Comparison of ENCODE assay signal across 23 cellular contexts in the genomic region with DNA sequence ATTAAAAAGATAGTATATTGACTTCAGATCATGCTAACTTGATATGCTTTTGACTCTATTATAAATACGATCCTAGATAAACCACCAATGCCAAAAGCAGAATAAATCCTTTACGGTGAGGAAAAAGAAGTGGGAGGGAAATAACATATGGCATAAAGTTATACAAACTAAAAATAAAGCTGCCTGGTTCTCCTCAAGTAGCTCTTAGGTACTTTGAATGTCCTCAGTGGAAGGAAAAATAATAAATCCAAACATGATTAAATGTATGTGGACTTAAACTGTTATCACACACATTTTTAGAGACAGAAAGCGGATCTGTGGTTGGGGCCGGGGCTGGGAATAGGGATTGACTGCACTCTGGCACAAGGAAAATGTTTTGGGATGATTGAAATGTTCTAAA.
"Had no signal": no experiment of that assay in that cellular context is flagged by ENCODE, and none has a peak within 500 bp of the region (broad histone marks: within the 10 kb centered on the region; RNA-seq: fewer than 3 reads in every experiment).

No MANE protein-coding gene starts in this region.

- H3K27me3 Mint-ChIP-seq: T-cell had no signal

- H3K9me3 ChIP-seq: breast epithelium, heart right ventricle, pancreas had no signal

- H3K4me3 Mint-ChIP-seq: activated naive CD4-positive, alpha-beta T cell treated with anti-CD3 and anti-CD28 coated beads, Interleukin-2, amount 10 ng/mL, durations not matched to agents 7 days and 5 days; activated naive CD8-positive, alpha-beta T cell treated with anti-CD3 and anti-CD28 coated beads, Interleukin-2, amount 50 U/mL, for 24 hours; activated T-cell treated with anti-CD3 and anti-CD28 coated beads, Interleukin-2, amount 50 U/mL, for 4 hours; immature natural killer cell; naive B cell; neural progenitor cell; T-cell had no signal

- H3K36me3 ChIP-seq: breast epithelium, heart right ventricle, neural progenitor cell, pancreas had no signal

- H3K9me3 Mint-ChIP-seq: activated naive CD4-positive, alpha-beta T cell treated with anti-CD3 and anti-CD28 coated beads, Interleukin-2, amount 10 ng/mL, durations not matched to agents 7 days and 5 days; activated naive CD8-positive, alpha-beta T cell treated with anti-CD3 and anti-CD28 coated beads, Interleukin-2, amount 50 U/mL, for 24 hours; activated T-cell treated with anti-CD3 and anti-CD28 coated beads, Interleukin-2, amount 50 U/mL, for 4 hours; immature natural killer cell; neural progenitor cell; T-cell had no signal

- ATAC-seq: activated CD4-positive, CD25-positive, alpha-beta regulatory T cell treated with anti-CD3 and anti-CD28 coated beads, Interleukin-2, amount 50 U/mL, for 24 hours; activated naive CD8-positive, alpha-beta T cell treated with anti-CD3 and anti-CD28 coated beads, Interleukin-2, amount 50 U/mL, for 24 hours; activated T-cell treated with anti-CD3 and anti-CD28 coated beads, Interleukin-2, amount 50 U/mL, for 4 hours; esophagus mucosa; T-cell had no signal

- H3K27ac Mint-ChIP-seq: activated naive CD4-positive, alpha-beta T cell treated with anti-CD3 and anti-CD28 coated beads, Interleukin-2, amount 10 ng/mL, durations not matched to agents 7 days and 5 days; activated naive CD8-positive, alpha-beta T cell treated with anti-CD3 and anti-CD28 coated beads, Interleukin-2, amount 50 U/mL, for 24 hours; immature natural killer cell; neural progenitor cell; T-cell had no signal

- H3K4me1 ChIP-seq: breast epithelium, neural progenitor cell, pancreas had no signal

- H3K27ac ChIP-seq: neural progenitor cell, pancreas, SK-N-MC had no signal

- H3K4me3 ChIP-seq: breast epithelium, neural progenitor cell, pancreas, SK-N-MC had no signal

- H3K4me1 Mint-ChIP-seq: activated naive CD4-positive, alpha-beta T cell treated with anti-CD3 and anti-CD28 coated beads, Interleukin-2, amount 10 ng/mL, durations not matched to agents 7 days and 5 days; neural progenitor cell had no signal

- DNase-seq: activated CD4-positive, alpha-beta T cell treated with anti-CD3 and anti-CD28 coated beads, Interleukin-2, amount 50 U/mL, for 1 hour; activated CD8-positive, alpha-beta memory T cell treated with anti-CD3 and anti-CD28 coated beads, Interleukin-2, amount 50 U/mL, for 4 hours; activated effector memory CD4-positive, alpha-beta T cell treated with Interleukin-2 at 50 U/mL for 16 hours; activated naive CD4-positive, alpha-beta T cell treated with anti-CD3 and anti-CD28 coated beads, Interleukin-2, amount 10 ng/mL, durations not matched to agents 7 days and 5 days; activated naive CD8-positive, alpha-beta T cell treated with anti-CD3 and anti-CD28 coated beads, Interleukin-2, amount 50 U/mL, for 24 hours; activated T-cell treated with anti-CD3 and anti-CD28 coated beads, Interleukin-2, amount 50 U/mL, for 4 hours; cerebellar nuclear complex; effector CD8-positive, alpha-beta T cell; immature natural killer cell; kidney glomerular epithelial cell; naive B cell; pancreas; retina; stimulated activated CD4-positive, alpha-beta T cell treated with anti-CD3 and anti-CD28 coated beads, Interleukin-2, amount 100 ng/mL, for 24 hours; stimulated activated naive CD4-positive, alpha-beta T cell treated with Interleukin-2 at 50 U/mL for 16 hours; T-cell; T1000 had no signal

- H3K4me2 ChIP-seq: neural progenitor cell had no signal

- H3K9ac ChIP-seq: neural progenitor cell had no signal

- H3K27me3 ChIP-seq: breast epithelium, heart right ventricle, neural progenitor cell, pancreas had no signal

- H3K36me3 Mint-ChIP-seq: activated naive CD4-positive, alpha-beta T cell treated with anti-CD3 and anti-CD28 coated beads, Interleukin-2, amount 10 ng/mL, durations not matched to agents 7 days and 5 days; immature natural killer cell; naive B cell; T-cell had no signal
